Comparison of ENCODE assay signal across 21 cellular contexts in genomic region chr2:168037772-168038171, GRCh38.
"Had no signal": no experiment of that assay in that cellular context is flagged by ENCODE, and none has a peak within 500 bp of the region (broad histone marks: within the 10 kb centered on the region; RNA-seq: fewer than 3 reads in every experiment).

No MANE protein-coding gene starts in this region.

- H3K9me3 ChIP-seq: adrenal gland, ascending aorta, gastrocnemius medialis, right lobe of liver, stomach, suprapubic skin, tibial nerve had no signal

- ATAC-seq: activated naive CD4-positive, alpha-beta T cell treated with anti-CD3 and anti-CD28 coated beads, Interleukin-2, amount 50 U/mL, for 72 hours; gastrocnemius medialis; left ventricle myocardium superior; right lobe of liver; stimulated activated effector memory CD8-positive, alpha-beta T cell treated with anti-CD3 and anti-CD28 coated beads, Interleukin-12 subunit alpha, Interleukin-12 subunit beta, amount 100 ng/mL, for 72 hours; T-helper 17 cell had no signal

- H3K4me1 ChIP-seq: adrenal gland, ascending aorta, gastrocnemius medialis, parathyroid adenoma, right lobe of liver, stomach, suprapubic skin, tibial nerve had no signal

- DNase-seq: activated B cell treated with CpG ODN at 0.5 μM for 24 hours; activated CD4-positive, alpha-beta T cell treated with anti-CD3 and anti-CD28 coated beads for 4 hours; activated CD4-positive, alpha-beta T cell treated with anti-CD3 and anti-CD28 coated beads, Interleukin-2, amount 50 U/mL, for 48 hours; adrenal gland; gastrocnemius medialis; hypothalamus; left ventricle myocardium superior; mammary epithelial cell; midbrain; right lobe of liver; small intestine; stimulated activated CD4-positive, alpha-beta T cell treated with anti-CD3 and anti-CD28 coated beads, Interleukin-2, amount 100 ng/mL, for 24 hours; stomach; SW 1271; T-helper 17 cell had no signal

- H3K9ac ChIP-seq: parathyroid adenoma had no signal

- H2AFZ ChIP-seq: parathyroid adenoma had no signal

- H3K4me3 ChIP-seq: adrenal gland, ascending aorta, gastrocnemius medialis, right lobe of liver, stomach, suprapubic skin, tibial nerve had no signal

- H3K36me3 ChIP-seq: adrenal gland, ascending aorta, gastrocnemius medialis, right lobe of liver, suprapubic skin, tibial nerve had no signal

- H3K27ac ChIP-seq: adrenal gland, ascending aorta, gastrocnemius medialis, parathyroid adenoma, right lobe of liver, stomach, suprapubic skin, tibial nerve had no signal

- H3K27me3 ChIP-seq: adrenal gland, ascending aorta, gastrocnemius medialis, right lobe of liver, stomach, suprapubic skin, tibial nerve had no signal

- H3K79me2 ChIP-seq: parathyroid adenoma had no signal
